In the genomic region with DNA sequence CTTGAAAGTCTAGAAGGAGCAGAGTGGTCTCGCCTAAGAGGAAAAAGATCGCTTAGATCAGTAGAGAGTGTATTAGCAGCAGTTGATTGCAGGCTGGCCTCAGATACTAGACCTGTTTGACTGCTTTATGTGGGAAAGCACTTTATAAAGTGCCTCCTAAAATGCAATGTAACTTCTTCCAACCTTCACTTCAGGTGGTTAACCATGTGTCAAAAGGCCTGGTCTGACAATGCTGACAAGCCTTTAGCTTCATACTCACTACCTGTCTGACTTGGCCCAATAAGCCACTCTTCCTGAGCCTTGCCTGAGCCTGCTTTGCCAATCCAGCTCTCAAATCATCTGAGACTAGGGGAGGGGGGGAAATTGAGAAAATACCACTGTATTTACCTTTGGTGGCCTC, we compare ENCODE assay signal across 30 cellular contexts. TPM values are rescaled to one million over a fixed set of nuclear protein-coding genes. Genes with fewer than 3 reads are reported as not detected.
"Had no signal": no experiment of that assay in that cellular context is flagged by ENCODE, and none has a peak within 500 bp of the region (broad histone marks: within the 10 kb centered on the region; RNA-seq: fewer than 3 reads in every experiment).

No MANE protein-coding gene starts in this region.

- H3K27me3 ChIP-seq: left lung, neural progenitor cell, ovary, right atrium auricular region, right lobe of liver, transverse colon, upper lobe of right lung had no signal

- H3K27ac ChIP-seq: left lung, lower lobe of right lung, neural progenitor cell, ovary, right atrium auricular region, right lobe of liver, transverse colon, upper lobe of right lung had no signal

- H3K4me1 ChIP-seq: left lung, lower lobe of right lung, neural progenitor cell, right atrium auricular region, right lobe of liver, transverse colon, upper lobe of right lung had no signal

- H3K36me3 ChIP-seq: left lung, lower lobe of right lung, neural progenitor cell, ovary, right atrium auricular region, right lobe of liver, transverse colon, upper lobe of right lung had no signal

- H3K4me3 ChIP-seq: left lung, lower lobe of right lung, neural progenitor cell, ovary, right atrium auricular region, right lobe of liver, smooth muscle cell, transverse colon, upper lobe of right lung had no signal

- DNase-seq: hippocampal formation; immature natural killer cell; kidney; left colon; left lung; lower lobe of right lung; mammary epithelial cell; mesendoderm; naive B cell; natural killer cell; nephron progenitor cell; ovary; right lobe of liver; stimulated activated CD4-positive, alpha-beta T cell treated with anti-CD3 and anti-CD28 coated beads, Interleukin-1b, Interleukin-23, amount 100 ng/mL, for 48 hours; stimulated activated CD4-positive, alpha-beta T cell treated with anti-CD3 and anti-CD28 coated beads, Interleukin-2, amount 100 ng/mL, for 48 hours; stimulated activated CD4-positive, alpha-beta T cell treated with anti-CD3 and anti-CD28 coated beads, Interleukin-4, amount 100 ng/mL, for 4 hours; stimulated activated CD8-positive, alpha-beta memory T cell treated with anti-CD3 and anti-CD28 coated beads, Interleukin-4, amount 100 ng/mL, for 48 hours; stimulated activated naive CD4-positive, alpha-beta T cell treated with Interleukin-2 at 50 U/mL for 16 hours; stimulated activated naive CD8-positive, alpha-beta T cell treated with anti-CD3 and anti-CD28 coated beads, Interleukin-15, amount 100 ng/mL, for 72 hours; substantia nigra; transverse colon; upper lobe of right lung had no signal

- H3K9me3 ChIP-seq: left lung, lower lobe of right lung, ovary, right atrium auricular region, right lobe of liver, transverse colon, upper lobe of right lung had no signal

- ATAC-seq: left colon; left lung; lower lobe of right lung; natural killer cell; right lobe of liver; stimulated activated memory B cell treated with anti-CD40 and anti-IgM and Interleukin-4, amounts not matched to agents 10 μg/mL and 1 μg/mL and 100 μg/mL, for 72 hours; stimulated activated naive CD8-positive, alpha-beta T cell treated with anti-CD3 and anti-CD28 coated beads, Interleukin-15, amount 100 ng/mL, for 72 hours; upper lobe of right lung had no signal

- FAIRE-seq: islet of Langerhans, kidney, urothelium cell line had no signal

RNA-seq across cellular contexts. Expression of a gene that starts 14.6 kb away (rescaled TPM):
- total RNA-seq: mammary epithelial cell, mononuclear cell, natural killer cell, renal cortical epithelial cell had no signal
